Comparison of ENCODE assay signal across 25 cellular contexts in the genomic region with DNA sequence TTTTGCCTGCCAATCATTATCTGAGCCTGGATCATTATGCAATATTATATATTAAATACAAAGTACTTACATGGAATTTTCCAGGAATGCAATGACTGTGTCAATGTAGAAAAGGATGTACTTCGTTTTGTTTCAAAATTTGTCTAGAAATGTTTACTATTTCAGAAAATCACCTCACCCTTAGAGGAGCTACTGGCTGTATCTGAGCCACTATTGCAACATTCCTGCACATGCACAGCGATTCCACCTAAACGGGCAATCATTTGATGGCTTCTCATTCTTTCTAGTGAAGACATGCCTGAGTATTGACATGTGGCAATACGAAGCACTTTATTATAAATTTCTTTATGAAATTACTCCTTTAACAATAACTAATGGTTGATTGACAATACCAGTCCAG.
"Had no signal": no experiment of that assay in that cellular context is flagged by ENCODE, and none has a peak within 500 bp of the region (broad histone marks: within the 10 kb centered on the region; RNA-seq: fewer than 3 reads in every experiment).

No MANE protein-coding gene starts in this region.

- H3K4me1 ChIP-seq: stomach, suprapubic skin, testis, thyroid gland, tibial artery, tibial nerve, transverse colon, upper lobe of left lung, upper lobe of right lung, uterus, vagina had no signal

- H3K27me3 ChIP-seq: stomach, suprapubic skin, testis, thyroid gland, tibial artery, tibial nerve, transverse colon, upper lobe of left lung, upper lobe of right lung, uterus, vagina had no signal

- H3K4me3 ChIP-seq: stomach, suprapubic skin, testis, thoracic aorta, thyroid gland, tibial artery, tibial nerve, transverse colon, upper lobe of left lung, upper lobe of right lung, uterus, vagina had no signal

- DNase-seq: stimulated activated CD4-positive, alpha-beta T cell treated with anti-CD3 and anti-CD28 coated beads, Interleukin-2, amount 100 ng/mL, for 48 hours; stimulated activated CD4-positive, alpha-beta T cell treated with anti-CD3 and anti-CD28 coated beads, Interleukin-4, amount 100 ng/mL, for 1 hour; stimulated activated CD4-positive, alpha-beta T cell treated with anti-CD3 and anti-CD28 coated beads, Interleukin-4, amount 100 ng/mL, for 24 hours; stimulated activated CD4-positive, alpha-beta T cell treated with anti-CD3 and anti-CD28 coated beads, Interleukin-4, amount 100 ng/mL, for 4 hours; stimulated activated CD8-positive, alpha-beta memory T cell treated with anti-CD3 and anti-CD28 coated beads, Interleukin-4, amount 100 ng/mL, for 48 hours; stimulated activated naive B cell treated with anti-CD40 and anti-IgM and Interleukin-4, amounts not matched to agents 10 μg/mL and 1 μg/mL and 100 μg/mL, for 72 hours; stimulated activated naive CD4-positive, alpha-beta T cell; stimulated activated naive CD4-positive, alpha-beta T cell treated with Interleukin-2 at 50 U/mL for 16 hours; stimulated activated naive CD8-positive, alpha-beta T cell treated with anti-CD3 and anti-CD28 coated beads, Interleukin-15, amount 100 ng/mL, for 72 hours; stimulated activated naive CD8-positive, alpha-beta T cell treated with anti-CD3 and anti-CD28 coated beads, Interleukin-15, Interleukin-2, amounts not matched to agents 100 U/mL and 50 U/mL, for 24 hours; stomach; substantia nigra; testis; thyroid gland; tibial artery; transverse colon; upper lobe of left lung; upper lobe of right lung; uterus had no signal

- H3K9me3 ChIP-seq: suprapubic skin, testis, thoracic aorta, thyroid gland, tibial artery, transverse colon, upper lobe of left lung, upper lobe of right lung, uterus, vagina had no signal

- ATAC-seq: stimulated activated effector memory CD8-positive, alpha-beta T cell treated with anti-CD3 and anti-CD28 coated beads, Interleukin-12 subunit alpha, Interleukin-12 subunit beta, amount 100 ng/mL, for 72 hours; stimulated activated memory B cell treated with anti-CD40 and anti-IgM and Interleukin-4, amounts not matched to agents 10 μg/mL and 1 μg/mL and 100 μg/mL, for 72 hours; stimulated activated naive B cell treated with anti-CD40 and anti-IgM and Interleukin-4, amounts not matched to agents 10 μg/mL and 1 μg/mL and 100 μg/mL, for 72 hours; stimulated activated naive CD8-positive, alpha-beta T cell treated with anti-CD3 and anti-CD28 coated beads, Interleukin-15, amount 100 ng/mL, for 72 hours; stimulated activated naive CD8-positive, alpha-beta T cell treated with anti-CD3 and anti-CD28 coated beads, Interleukin-15, Interleukin-2, amounts not matched to agents 100 U/mL and 50 U/mL, for 24 hours; upper lobe of right lung had no signal

- H3K27ac ChIP-seq: stomach, suprapubic skin, testis, thoracic aorta, thyroid gland, tibial artery, tibial nerve, transverse colon, upper lobe of left lung, upper lobe of right lung, uterus, vagina had no signal

- H3K36me3 ChIP-seq: stomach, suprapubic skin, thoracic aorta, thyroid gland, tibial artery, tibial nerve, transverse colon, upper lobe of left lung, upper lobe of right lung, uterus, vagina had no signal
